Comparison of ENCODE assay signal across 30 cellular contexts in the genomic region with DNA sequence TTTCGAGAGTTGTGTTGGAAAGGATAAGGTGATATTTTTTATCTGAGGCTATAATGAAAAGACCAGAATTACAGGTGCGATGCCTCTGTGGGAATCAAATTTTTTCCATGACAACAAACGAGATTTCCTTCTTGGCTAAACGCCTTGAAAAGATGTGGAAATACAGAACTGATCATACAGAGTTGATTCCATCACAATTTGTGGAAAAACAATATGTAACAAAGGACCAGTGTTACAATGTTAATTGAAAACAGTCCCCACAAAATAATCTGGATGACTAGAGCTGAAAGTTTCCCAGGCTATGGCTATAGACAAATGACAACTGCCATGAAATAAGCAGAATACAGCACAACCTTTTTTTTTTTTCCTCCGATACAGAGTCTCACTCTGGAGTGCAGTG.
"Had no signal": no experiment of that assay in that cellular context is flagged by ENCODE, and none has a peak within 500 bp of the region (broad histone marks: within the 10 kb centered on the region; RNA-seq: fewer than 3 reads in every experiment).

No MANE protein-coding gene starts in this region.

- H3K27ac ChIP-seq: ascending aorta, KMS-11, Peyer's patch had no signal

- H3K9me3 ChIP-seq: ascending aorta, Peyer's patch had no signal

- H3K4me2 ChIP-seq: KMS-11 had no signal

- DNase-seq: activated CD4-positive, alpha-beta T cell treated with anti-CD3 and anti-CD28 coated beads, Interleukin-2, amount 10 ng/mL, durations not matched to agents 24 days and 14 days; activated CD4-positive, alpha-beta T cell treated with anti-CD3 and anti-CD28 coated beads, Interleukin-2, amount 50 U/mL, for 4 hours; activated CD8-positive, alpha-beta T cell treated with anti-CD3 and anti-CD28 coated beads for 36 hours; activated effector memory CD4-positive, alpha-beta T cell treated with anti-CD3 and anti-CD28 coated beads, Interleukin-2, amount 50 U/mL, for 16 hours; activated naive CD4-positive, alpha-beta T cell; activated naive CD4-positive, alpha-beta T cell treated with anti-CD3 and anti-CD28 coated beads, Interleukin-2, amount 50 U/mL, for 16 hours; activated naive CD8-positive, alpha-beta T cell treated with anti-CD3 and anti-CD28 coated beads for 36 hours; activated T-cell treated with anti-CD3 and anti-CD28 coated beads, Interleukin-2, amount 50 U/mL, for 1 hour; activated T-cell treated with anti-CD3 and anti-CD28 coated beads, Interleukin-2, amount 50 U/mL, for 72 hours; amygdala; MM.1S; NCI-H1092 treated with DMSO at 0.1 percent for 48 hours; NCI-H1417; NCI-H146; NCI-H187; NCI-H2029 treated with DMSO at 0.1 percent for 48 hours; NCI-H2107; NCI-H2171; NCI-H510A; NCI-H526; NCI-H748 treated with DMSO at 0.1 percent for 48 hours; NK-92 treated with Interleukin-12 subunit alpha and Interleukin-12 subunit beta, amount 100 ng/mL, for 24 hours; PC-3; Peyer's patch; RPMI8226; SIG-M5 had no signal

- H3K4me3 ChIP-seq: ascending aorta, Peyer's patch had no signal

- H3K27me3 ChIP-seq: ascending aorta, Peyer's patch had no signal

- H3K9ac ChIP-seq: KMS-11 had no signal

- H3K36me3 ChIP-seq: ascending aorta, Peyer's patch had no signal

- FAIRE-seq: TTC549 had no signal

- ATAC-seq: activated CD8-positive, alpha-beta T cell treated with anti-CD3 and anti-CD28 coated beads for 36 hours; activated T-cell treated with anti-CD3 and anti-CD28 coated beads, Interleukin-2, amount 50 U/mL, for 72 hours; activated T-helper 17 cell treated with anti-CD3 and anti-CD28 coated beads, Interleukin-2, amount 50 U/mL, for 72 hours; PC-3 had no signal
